In the genomic region with DNA sequence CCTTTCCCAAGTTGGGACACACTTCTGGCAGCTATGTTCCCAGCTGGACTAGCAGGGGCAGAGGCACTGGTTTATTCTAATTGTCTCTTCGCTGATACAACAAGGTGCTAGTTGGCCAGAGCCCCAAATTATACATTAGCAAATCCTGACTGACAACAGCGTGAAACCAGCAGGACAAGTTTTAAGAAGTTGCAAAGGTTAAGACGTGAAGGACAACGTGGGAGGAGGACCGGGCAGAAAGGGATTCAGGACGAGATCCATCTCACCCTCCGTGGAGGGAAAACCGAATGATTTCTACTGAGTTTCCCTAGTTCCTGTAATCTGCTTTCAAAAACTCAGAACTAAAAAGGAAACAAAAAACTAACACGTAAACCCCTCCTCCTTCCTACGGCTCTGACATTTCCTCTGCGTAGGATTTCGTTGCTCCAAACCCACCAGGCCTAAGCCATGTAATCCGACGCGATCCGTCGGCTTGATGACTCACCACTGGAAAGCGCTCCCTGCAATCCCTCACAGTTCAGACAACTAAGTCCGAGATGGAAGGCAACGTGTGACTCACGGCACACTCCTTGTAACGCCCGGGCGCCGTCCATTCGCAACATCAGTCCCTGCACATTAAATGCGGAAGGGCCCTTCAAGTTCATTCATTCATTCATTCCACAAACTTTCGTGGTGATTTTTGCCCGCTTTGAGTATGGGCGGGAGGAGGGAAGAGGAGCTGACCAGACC, we compare ENCODE assay signal across 1 cellular context.
TF ChIP-seq lines count a peak whose summit lies in the region.

No MANE protein-coding gene starts in this region.

TF ChIP-seq in K562, 482 proteins besides CTCF, POLR2A, EP300 and RAD21 (continued from another document):
- TF ChIP-seq TOE1 (IDR thresholded peaks at IDR 0.05; ENCODE audit: borderline replicate concordance) (peak; percentile 40; the same call in 1 of the 2 replicates), TOE1 (CRISPR knock-in tag; IDR thresholded peaks at IDR 0.05; ENCODE audit: borderline replicate concordance, low read depth) (no peak), BHLHE40 (IDR thresholded peaks at IDR 0.05; ENCODE audit: low read length) (peak; percentile 70), ATF1 (CRISPR knock-in tag; IDR thresholded peaks at IDR 0.05) (no peak), ATF1 (tag; IDR thresholded peaks at IDR 0.05) (peak; percentile 93), BRD9 (IDR thresholded peaks at IDR 0.05; ENCODE audit: low read depth, partially characterized antibody) (peak; percentile 73), ZNF41 (CRISPR knock-in tag; conservative IDR thresholded peaks at IDR 0.05) (no peak), MAZ (CRISPR knock-in tag; conservative IDR thresholded peaks at IDR 0.05 in 1 of 2, IDR thresholded peaks at IDR 0.05 in 1 of 2) (peak in 1 of 2 experiments; percentile 54; a peak in 1 of 4 replicates), FOSL1 (tag; conservative IDR thresholded peaks at IDR 0.05) (peak; percentile 100), GTF2A2 (tag; IDR thresholded peaks at IDR 0.05) (no peak), CEBPG (CRISPR knock-in tag; IDR thresholded peaks at IDR 0.05) (peak; percentile 74), CEBPG (tag; conservative IDR thresholded peaks at IDR 0.05 in 1 of 2, IDR thresholded peaks at IDR 0.05 in 1 of 2) (peak in 1 of 2 experiments; percentile 69; a peak in 2 of 4 replicates), NFIC (IDR thresholded peaks at IDR 0.05) (peak; percentile 34), GATA2 (CRISPR knock-in tag; IDR thresholded peaks at IDR 0.05) (0 out of 2 replicates have a peak, but pooled peaks have one; percentile 14), NFATC3 (IDR thresholded peaks at IDR 0.05) (peak; percentile 62; the same call in 1 of the 2 replicates), RCOR1 (IDR thresholded peaks at IDR 0.05; ENCODE audit: borderline replicate concordance in 1 of 2, low read depth in 2 of 2, low read length in 2 of 2) (peak in 1 of 2 experiments; percentile 72; a peak in 1 of 4 replicates)
- TF ChIP-seq, protein P1, sequence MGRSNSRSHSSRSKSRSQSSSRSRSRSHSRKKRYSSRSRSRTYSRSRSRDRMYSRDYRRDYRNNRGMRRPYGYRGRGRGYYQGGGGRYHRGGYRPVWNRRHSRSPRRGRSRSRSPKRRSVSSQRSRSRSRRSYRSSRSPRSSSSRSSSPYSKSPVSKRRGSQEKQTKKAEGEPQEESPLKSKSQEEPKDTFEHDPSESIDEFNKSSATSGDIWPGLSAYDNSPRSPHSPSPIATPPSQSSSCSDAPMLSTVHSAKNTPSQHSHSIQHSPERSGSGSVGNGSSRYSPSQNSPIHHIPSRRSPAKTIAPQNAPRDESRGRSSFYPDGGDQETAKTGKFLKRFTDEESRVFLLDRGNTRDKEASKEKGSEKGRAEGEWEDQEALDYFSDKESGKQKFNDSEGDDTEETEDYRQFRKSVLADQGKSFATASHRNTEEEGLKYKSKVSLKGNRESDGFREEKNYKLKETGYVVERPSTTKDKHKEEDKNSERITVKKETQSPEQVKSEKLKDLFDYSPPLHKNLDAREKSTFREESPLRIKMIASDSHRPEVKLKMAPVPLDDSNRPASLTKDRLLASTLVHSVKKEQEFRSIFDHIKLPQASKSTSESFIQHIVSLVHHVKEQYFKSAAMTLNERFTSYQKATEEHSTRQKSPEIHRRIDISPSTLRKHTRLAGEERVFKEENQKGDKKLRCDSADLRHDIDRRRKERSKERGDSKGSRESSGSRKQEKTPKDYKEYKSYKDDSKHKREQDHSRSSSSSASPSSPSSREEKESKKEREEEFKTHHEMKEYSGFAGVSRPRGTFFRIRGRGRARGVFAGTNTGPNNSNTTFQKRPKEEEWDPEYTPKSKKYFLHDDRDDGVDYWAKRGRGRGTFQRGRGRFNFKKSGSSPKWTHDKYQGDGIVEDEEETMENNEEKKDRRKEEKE (IDR thresholded peaks at IDR 0.05; ENCODE audit: borderline replicate concordance in 1 of 2, control insufficient read depth in 1 of 2, low read depth in 2 of 2, low read length in 1 of 2) = 0 out of 4 replicates have a peak, but pooled peaks of 1 of the 2 experiments have one; percentile 59
- TF ChIP-seq, protein P2, sequence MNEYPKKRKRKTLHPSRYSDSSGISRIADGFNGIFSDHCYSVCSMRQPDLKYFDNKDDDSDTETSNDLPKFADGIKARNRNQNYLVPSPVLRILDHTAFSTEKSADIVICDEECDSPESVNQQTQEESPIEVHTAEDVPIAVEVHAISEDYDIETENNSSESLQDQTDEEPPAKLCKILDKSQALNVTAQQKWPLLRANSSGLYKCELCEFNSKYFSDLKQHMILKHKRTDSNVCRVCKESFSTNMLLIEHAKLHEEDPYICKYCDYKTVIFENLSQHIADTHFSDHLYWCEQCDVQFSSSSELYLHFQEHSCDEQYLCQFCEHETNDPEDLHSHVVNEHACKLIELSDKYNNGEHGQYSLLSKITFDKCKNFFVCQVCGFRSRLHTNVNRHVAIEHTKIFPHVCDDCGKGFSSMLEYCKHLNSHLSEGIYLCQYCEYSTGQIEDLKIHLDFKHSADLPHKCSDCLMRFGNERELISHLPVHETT (CRISPR knock-in tag; conservative IDR thresholded peaks at IDR 0.05 in 1 of 2, IDR thresholded peaks at IDR 0.05 in 1 of 2) = no peak
- TF ChIP-seq, protein P3, sequence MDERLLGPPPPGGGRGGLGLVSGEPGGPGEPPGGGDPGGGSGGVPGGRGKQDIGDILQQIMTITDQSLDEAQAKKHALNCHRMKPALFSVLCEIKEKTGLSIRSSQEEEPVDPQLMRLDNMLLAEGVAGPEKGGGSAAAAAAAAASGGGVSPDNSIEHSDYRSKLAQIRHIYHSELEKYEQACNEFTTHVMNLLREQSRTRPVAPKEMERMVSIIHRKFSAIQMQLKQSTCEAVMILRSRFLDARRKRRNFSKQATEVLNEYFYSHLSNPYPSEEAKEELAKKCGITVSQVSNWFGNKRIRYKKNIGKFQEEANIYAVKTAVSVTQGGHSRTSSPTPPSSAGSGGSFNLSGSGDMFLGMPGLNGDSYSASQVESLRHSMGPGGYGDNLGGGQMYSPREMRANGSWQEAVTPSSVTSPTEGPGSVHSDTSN (CRISPR knock-in tag; IDR thresholded peaks at IDR 0.05; ENCODE audit: low read depth) = no peak
- TF ChIP-seq, protein P3 (tag; conservative IDR thresholded peaks at IDR 0.05; ENCODE audit: low read depth) = peak; percentile 70
